Comparison of ENCODE assay signal across 8 cellular contexts in genomic region chr19:58466760-58467589, GRCh38. TPM values are rescaled to one million over a fixed set of nuclear protein-coding genes. Genes with fewer than 3 reads are reported as not detected.
A peak's percentile ranks its signal among the peaks of the same experiment; 100 is the strongest.
DNase-seq lines count a peak whose midpoint lies in the region; ATAC-seq and TF ChIP-seq lines count a peak whose summit lies in the region.

TSS of gene ZNF324 (plus strand) at chr19:58467080. CDS start at chr19:58469186, 2,106 bp downstream.

- H2BK120ac ChIP-seq in trophoblast cell (ENCODE audit: insufficient read depth, low read length, poor library complexity): no peak within 1 kb of the TSS

- H3K9me3 Mint-ChIP-seq in type B pancreatic cell: no peaks in the 10 kb centered on the region

- no CpG with 5 or more reads among the region's 92 CpGs for WGBS in trophoblast cell (ENCODE audit: extremely low coverage, insufficient coverage, insufficient read length)

- no peaks in the 10 kb centered on the region for H3K36me3 Mint-ChIP-seq in type B pancreatic cell

- H4K91ac ChIP-seq in trophoblast cell (ENCODE audit: low read depth, low read length): peak within 1 kb of the TSS; percentile 60

- DNase-seq in GM12865 (ENCODE audit: low read depth): peak; percentile 98
- DNase-seq in NCI-H1417 (lab: John Stamatoyannopoulos, UW): peak; percentile 95 to 99 (median 97)
- DNase-seq in SW 1271 (lab: John Stamatoyannopoulos, UW): peak; percentile 72 to 84
- DNase-seq in activated naive CD8-positive, alpha-beta T cell treated with anti-CD3 and anti-CD28 coated beads, Interleukin-2, amount 50 U/mL, for 16 hours (ENCODE audit: low read depth, low spot score): peak; percentile 96
- peak; percentile 99 for DNase-seq in Right ventricle myocardium superior
- DNase-seq in trophoblast cell: peak; percentile 99
- peak; percentile 98 for DNase-seq in type B pancreatic cell (ENCODE audit: extremely low spot score, unreplicated experiment)

- H3K27me3 Mint-ChIP-seq in type B pancreatic cell: no peaks in the 10 kb centered on the region

- H3K23ac ChIP-seq in trophoblast cell (ENCODE audit: low read length): no peak within 1 kb of the TSS

- H3K14ac ChIP-seq in trophoblast cell (ENCODE audit: low read length): peak within 1 kb of the TSS; percentile 68

- peaks cover 12% of the 10 kb centered on the region for H3K4me1 Mint-ChIP-seq in type B pancreatic cell (ENCODE audit: unreplicated experiment)

- peak within 1 kb of the TSS; percentile 3 for H2AK5ac ChIP-seq in trophoblast cell (ENCODE audit: low read length)

- peak within 1 kb of the TSS; percentile 34 for H4K12ac ChIP-seq in trophoblast cell (ENCODE audit: low read depth, low read length)

- no peaks in the 10 kb centered on the region for H3K27me3 ChIP-seq in trophoblast cell (ENCODE audit: insufficient read depth, low read length)

- H2BK5ac ChIP-seq in trophoblast cell (ENCODE audit: low read depth, low read length, poor library complexity): no peak within 1 kb of the TSS

- intact Hi-C loops in Right ventricle myocardium superior (cut with DNase I): no loop called here

- H3K79me2 ChIP-seq in trophoblast cell (ENCODE audit: control insufficient read depth, insufficient read depth, low read length, poor library complexity): peaks cover 4% of the 10 kb centered on the region

- H2BK12ac ChIP-seq in trophoblast cell (ENCODE audit: low read length): no peak within 1 kb of the TSS

- peak within 1 kb of the TSS; percentile 36 for H3K27ac ChIP-seq in trophoblast cell (ENCODE audit: low read depth, low read length)

- H3K4me3 Mint-ChIP-seq in type B pancreatic cell: peak within 1 kb of the TSS; percentile 87

- H2AFZ ChIP-seq in trophoblast cell (ENCODE audit: insufficient read depth, low read length, poor library complexity): peak within 1 kb of the TSS; percentile 87

- ATAC-seq in HG02759 (IDR thresholded peaks at IDR 0.05; ENCODE audit: unreplicated experiment) (peak; percentile 96), Right ventricle myocardium superior (ENCODE audit: poor library complexity) (peak; percentile 99)

- peak within 1 kb of the TSS; percentile 96 for H3K4me2 ChIP-seq in trophoblast cell (ENCODE audit: low read length)

- peak within 1 kb of the TSS; percentile 76 for H3K4me3 ChIP-seq in GM12865 (ENCODE audit: low read depth, low read length)
- H3K4me3 ChIP-seq in trophoblast cell (ENCODE audit: low read depth, low read length): peak within 1 kb of the TSS; percentile 96

- peak within 1 kb of the TSS; percentile 82 for H3K9ac ChIP-seq in trophoblast cell (ENCODE audit: low read length)

- H3K18ac ChIP-seq in trophoblast cell (ENCODE audit: low read length): peak within 1 kb of the TSS; percentile 23

- H3K9me3 ChIP-seq in trophoblast cell (ENCODE audit: insufficient read depth, low read depth, low read length): no peaks in the 10 kb centered on the region

- peaks cover 5 to 11% of the 10 kb centered on the region in 2 experiments for H3K4me1 ChIP-seq in trophoblast cell (ENCODE audit: control insufficient read depth in 1 of 2, insufficient read depth in 2 of 2, low read length in 2 of 2)

- peak within 1 kb of the TSS; percentile 74 for H3K27ac Mint-ChIP-seq in type B pancreatic cell

- no peaks in the 10 kb centered on the region for H3K79me1 ChIP-seq in trophoblast cell (ENCODE audit: low read length)

- peak within 1 kb of the TSS; percentile 50 for H4K8ac ChIP-seq in trophoblast cell (ENCODE audit: low read depth, low read length)

- no peak within 1 kb of the TSS for H3K4ac ChIP-seq in trophoblast cell (ENCODE audit: low read depth, low read length)

- TF ChIP-seq CTCF in GM12865 (IDR thresholded peaks at IDR 0.05; ENCODE audit: insufficient read depth, low read depth, low read length, missing control alignments) (no peak), type B pancreatic cell (conservative IDR thresholded peaks at IDR 0.05) (no peak)

- peaks cover 24 to 26% of the 10 kb centered on the region in 2 experiments for H3K36me3 ChIP-seq in trophoblast cell (ENCODE audit: control insufficient read depth in 1 of 2, insufficient read depth in 2 of 2, low read length in 2 of 2)

RNA-seq across cellular contexts. Expression of gene ZNF324, which starts in this region (rescaled TPM):
- total RNA-seq in Right ventricle myocardium superior: 5.1 TPM
- polyA plus RNA-seq in trophoblast cell (2013): 4.0 and 4.3 TPM in 2 replicates
- total RNA-seq in type B pancreatic cell (ENCODE audit: low replicate concordance): 11.5 and 15.0 TPM in 2 replicates

Comparison
In these comparisons a context has a peak if more than half of its experiments do, and no peak if none do; other contexts are left out.
1. Peak in every context shown above with its lines: DNase-seq, ATAC-seq, H3K4me3 ChIP-seq and H3K27ac ChIP-seq.